8 cellular contexts compared by ENCODE assay signal in the genomic region with DNA sequence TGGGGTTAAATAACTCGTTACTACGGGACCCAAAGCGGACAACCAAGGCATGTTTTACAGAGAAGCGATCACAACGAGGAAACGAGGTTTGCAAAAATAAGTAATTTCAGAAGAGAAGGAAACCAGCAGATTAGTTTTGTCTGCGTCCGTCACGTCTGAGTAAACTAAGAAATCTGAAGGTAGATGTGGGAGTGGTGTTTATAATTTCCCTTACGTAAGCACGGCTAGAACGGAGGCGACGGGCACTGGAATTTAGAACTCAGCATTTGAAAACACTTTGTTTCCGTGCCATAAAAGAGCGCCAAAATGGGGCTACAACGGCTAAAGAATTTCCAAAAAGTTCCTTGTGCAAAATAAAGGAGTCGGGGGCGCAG. TPM values are rescaled to one million over a fixed set of nuclear protein-coding genes. Genes with fewer than 3 reads are reported as not detected.
DNase-seq lines count a peak whose midpoint lies in the region; ATAC-seq and TF ChIP-seq lines count a peak whose summit lies in the region.

No MANE protein-coding gene starts in this region.

- peaks cover 0 to 3% (median 0%) of the 10 kb centered on the region in 5 experiments for H3K9me3 Mint-ChIP-seq in brain

- peak overlapping the region; percentile 87 to 99 (median 97) for H3K4me3 Mint-ChIP-seq in brain

- no peak for TF ChIP-seq CTCF in BE2C (IDR thresholded peaks at IDR 0.05; ENCODE audit: low read depth, low read length)
- no peak for TF ChIP-seq CTCF in RWPE2 (IDR thresholded peaks at IDR 0.05; ENCODE audit: poor library complexity, severe bottlenecking)
- no peak for TF ChIP-seq CTCF in brain (conservative IDR thresholded peaks at IDR 0.05)

- H3K36me3 Mint-ChIP-seq in brain: peaks cover 24% of the 10 kb centered on the region

- H3K27me3 ChIP-seq in BE2C: no peaks in the 10 kb centered on the region
- no peaks in the 10 kb centered on the region for H3K27me3 ChIP-seq in RWPE2 (ENCODE audit: insufficient read depth, poor library complexity, severe bottlenecking)
- H3K27me3 ChIP-seq in layer of hippocampus (ENCODE audit: control insufficient read depth, insufficient read depth, low read length): no peaks in the 10 kb centered on the region

- 0 out of 2 replicates have a peak, but pooled peaks cover 2% of the 10 kb centered on the region for H3K4me1 ChIP-seq in BE2C
- H3K4me1 ChIP-seq in RWPE2 (ENCODE audit: insufficient read depth, poor library complexity, severe bottlenecking): no peaks in the 10 kb centered on the region

- H3K9me3 ChIP-seq in BE2C (no peaks in the 10 kb centered on the region), RWPE2 (ENCODE audit: severe bottlenecking) (no peaks in the 10 kb centered on the region)

- peak overlapping the region; percentile 46 for H3K27ac ChIP-seq in RWPE2 (ENCODE audit: poor library complexity, severe bottlenecking)
- peak overlapping the region; percentile 72 for H3K27ac ChIP-seq in layer of hippocampus (ENCODE audit: low read depth, low read length)

- H3K4me3 ChIP-seq in BE2C (ENCODE audit: low read depth, low read length) (peak overlapping the region; percentile 80), RWPE2 (ENCODE audit: severe bottlenecking) (peak overlapping the region; percentile 58)

- H3K27ac Mint-ChIP-seq in brain: peak overlapping the region; percentile 82 to 98 (median 96)

- ATAC-seq in RWPE2 (ENCODE audit: low read depth) (no peak), GM19452 (IDR thresholded peaks at IDR 0.05; ENCODE audit: unreplicated experiment) (no peak), HG02763 (IDR thresholded peaks at IDR 0.05; ENCODE audit: unreplicated experiment) (no peak)

- peaks cover 13% of the 10 kb centered on the region for H3K27me3 Mint-ChIP-seq in brain

- DNase-seq in BE2C: no peak
- peak; percentile 47 for DNase-seq in H4 (ENCODE audit: low spot score)
- DNase-seq in RWPE2 (ENCODE audit: low spot score): no peak
- DNase-seq in stimulated activated CD4-positive, alpha-beta T cell treated with anti-CD3 and anti-CD28 coated beads, TNF-alpha, amount 100 ng/mL, for 24 hours (ENCODE audit: low read depth in 3 of 3): peak; percentile 30 to 42 (median 35)

- H3K36me3 ChIP-seq in BE2C (peaks cover 4% of the 10 kb centered on the region; the same call in 1 of the 2 replicates), RWPE2 (ENCODE audit: low read depth) (peaks cover 19% of the 10 kb centered on the region)

- H3K4me1 Mint-ChIP-seq in brain: peaks cover 52% of the 10 kb centered on the region

RNA-seq across cellular contexts. Expression of a gene that starts 0.7 kb away (rescaled TPM):
- polyA plus RNA-seq in BE2C (2012; ENCODE audit: insufficient read depth, insufficient read length, low read depth): 6.2 TPM
- 46.4 and 65.9 TPM in 2 replicates for total RNA-seq in H4 (2014; rRNA removed; shearing (Covaris generic))
- polyA plus RNA-seq in brain (ENCODE audit: insufficient read depth, low read depth, low replicate concordance): 12.0 TPM

Comparison
In these comparisons a context has a peak if more than half of its experiments do, and no peak if none do; other contexts are left out.
1. DNase-seq: peak in H4 (single experiment) and stimulated activated CD4-positive, alpha-beta T cell treated with anti-CD3 and anti-CD28 coated beads, TNF-alpha, amount 100 ng/mL, for 24 hours (3 of 3); none in BE2C (single experiment) and RWPE2 (single experiment).